In genomic region chr1:156926175-156926574, GRCh38 we compare ENCODE assay signal across 1 cellular context.
TF ChIP-seq lines count a peak whose summit lies in the region.

No MANE protein-coding gene starts in this region.

TF ChIP-seq in IMR-90, 13 proteins besides CTCF, POLR2A, EP300 and RAD21 (continued from another document):
- TF ChIP-seq MXI1 (IDR thresholded peaks at IDR 0.05; ENCODE audit: borderline replicate concordance, low read depth, low read length): no peak
- no peak for TF ChIP-seq BHLHE40 (IDR thresholded peaks at IDR 0.05; ENCODE audit: low read depth, low read length)
TF ChIP-seq in IMR-90: peak in this region for 0.
